21 cellular contexts compared by ENCODE assay signal in the genomic region with DNA sequence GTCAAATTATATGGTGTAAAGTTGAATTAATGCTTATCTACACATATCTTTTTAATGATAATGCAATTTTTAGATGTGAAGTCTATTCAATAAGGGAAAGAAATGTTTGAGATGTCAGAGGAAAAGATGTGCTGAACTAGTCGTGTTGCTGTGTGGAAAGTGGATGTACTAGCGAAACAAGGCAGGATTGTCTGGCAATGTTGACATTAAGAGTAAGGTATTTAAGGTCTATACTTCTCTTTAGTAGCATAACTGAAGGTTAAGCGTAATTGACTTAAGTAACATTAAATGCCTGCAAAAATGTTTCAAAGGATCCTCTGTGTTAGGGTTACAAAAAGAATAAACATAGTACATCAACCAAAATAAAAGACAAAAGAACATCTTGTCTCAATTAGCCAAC.
DNase-seq lines count a peak whose midpoint lies in the region; ATAC-seq, FAIRE-seq and TF ChIP-seq lines count a peak whose summit lies in the region.
"Had no signal": no experiment of that assay in that cellular context is flagged by ENCODE, and none has a peak within 500 bp of the region (broad histone marks: within the 10 kb centered on the region; RNA-seq: fewer than 3 reads in every experiment).

No MANE protein-coding gene starts in this region.

- intact Hi-C loops in heart right ventricle (cut with DNase I) (no loop called here), sciatic nerve (cut with DNase I) (no loop called here)

- ATAC-seq in heart right ventricle (no peak), sciatic nerve (no peak)
- ATAC-seq: A549 had no signal

- TF ChIP-seq CTCF in D721Med (IDR thresholded peaks at IDR 0.05; ENCODE audit: insufficient read depth, missing control alignments) (no peak), OCI-LY3 (IDR thresholded peaks at IDR 0.05; ENCODE audit: low read depth, low read length) (no peak), hepatocyte (IDR thresholded peaks at IDR 0.05; ENCODE audit: poor library complexity) (no peak), heart right ventricle (IDR thresholded peaks at IDR 0.05) (no peak)

- H3K4me1 ChIP-seq in OCI-LY3 (ENCODE audit: low read length) (peaks cover 36% of the 10 kb centered on the region), hepatocyte (ENCODE audit: insufficient read depth) (no peaks in the 10 kb centered on the region), heart right ventricle (no peaks in the 10 kb centered on the region)
- H3K4me1 ChIP-seq: A549 had no signal

- H3K36me3 ChIP-seq in OCI-LY3 (replicated peaks; ENCODE audit: low read depth, low read length): no peaks in the 10 kb centered on the region
- H3K36me3 ChIP-seq in hepatocyte (replicated peaks; ENCODE audit: insufficient read depth, low read depth): no peaks in the 10 kb centered on the region
- H3K36me3 ChIP-seq in heart right ventricle: no peaks in the 10 kb centered on the region
- H3K36me3 ChIP-seq: BE2C; BLaER1 treated with 17β-estradiol and CSF1 and Interleukin-3, amounts not matched to agents 10 nM and 100 nM had no signal

- H4K20me1 ChIP-seq in OCI-LY3 (ENCODE audit: insufficient read depth, low read length) (no peaks in the 10 kb centered on the region), hepatocyte (ENCODE audit: insufficient read depth, poor library complexity, severe bottlenecking) (no peaks in the 10 kb centered on the region)
- H4K20me1 ChIP-seq: BLaER1 treated with 17β-estradiol and CSF1 and Interleukin-3, amounts not matched to agents 10 nM and 100 nM had no signal

- no peak for DNase-seq in D721Med (ENCODE audit: insufficient read length, low spot score)
- no peak for DNase-seq in hepatocyte (ENCODE audit: low spot score)
- no peak for DNase-seq in middle frontal gyrus (ENCODE audit: extremely low spot score, low spot score)
- DNase-seq in heart right ventricle: no peak
- no peak for DNase-seq in sciatic nerve (ENCODE audit: low spot score)
- DNase-seq: 8988T; ACHN; BE2C; CD4-positive, alpha-beta T cell; CD8-positive, alpha-beta memory T cell; DMS53; DMS79 treated with DMSO at 0.1 percent for 48 hours; GF-D8; GM23248; H7; HCEC 1CT had no signal

- H3K79me2 ChIP-seq in OCI-LY3 (ENCODE audit: low read length) (no peaks in the 10 kb centered on the region), hepatocyte (no peaks in the 10 kb centered on the region)

- no peaks in the 10 kb centered on the region for H3K9me3 ChIP-seq in OCI-LY3 (ENCODE audit: insufficient read depth, low read length)
- no peaks in the 10 kb centered on the region for H3K9me3 ChIP-seq in hepatocyte (ENCODE audit: low read depth)
- H3K9me3 ChIP-seq in heart right ventricle: no peaks in the 10 kb centered on the region
- H3K9me3 ChIP-seq: A549; BE2C; BLaER1 treated with 17β-estradiol and CSF1 and Interleukin-3, amounts not matched to agents 10 nM and 100 nM had no signal

- H3K9me2 ChIP-seq in hepatocyte (replicated peaks; ENCODE audit: insufficient read depth): no peaks in the 10 kb centered on the region

- no peaks in the 10 kb centered on the region for H3K27me3 ChIP-seq in OCI-LY3 (ENCODE audit: low read depth, low read length)
- H3K27me3 ChIP-seq in hepatocyte: no peaks in the 10 kb centered on the region
- no peaks in the 10 kb centered on the region for H3K27me3 ChIP-seq in heart right ventricle
- H3K27me3 ChIP-seq: BE2C had no signal

- H3K4me3 ChIP-seq in OCI-LY3 (ENCODE audit: low read length) (no peak overlapping the region), hepatocyte (no peak overlapping the region), heart right ventricle (no peak overlapping the region)
- H3K4me3 ChIP-seq: A549; BLaER1 treated with 17β-estradiol and CSF1 and Interleukin-3, amounts not matched to agents 10 nM and 100 nM; GM23248 had no signal

- WGBS in hepatocyte (ENCODE audit: low lambda C conversion rate, missing lambda C conversion rate): 72% methylated on average over 3 of the region's 3 CpGs
- 83 to 90% methylated on average over 3 of the region's 3 CpGs for WGBS in heart right ventricle, 2 donors

- no peak overlapping the region for H2AFZ ChIP-seq in OCI-LY3 (ENCODE audit: low read depth, low read length)
- no peak overlapping the region for H2AFZ ChIP-seq in hepatocyte
- H2AFZ ChIP-seq: GM23248 had no signal

- no peak overlapping the region for H3K9ac ChIP-seq in OCI-LY3 (ENCODE audit: low read length)
- H3K9ac ChIP-seq: BLaER1 treated with 17β-estradiol and CSF1 and Interleukin-3, amounts not matched to agents 10 nM and 100 nM; GM23248 had no signal

- H3K4me2 ChIP-seq in OCI-LY3 (ENCODE audit: low read length): peak overlapping the region; percentile 54; the same call in 1 of the 2 replicates
- H3K4me2 ChIP-seq in hepatocyte: no peak overlapping the region
- H3K4me2 ChIP-seq: A549 had no signal

- H3K27ac ChIP-seq in OCI-LY3 (ENCODE audit: low read length) (peak overlapping the region; percentile 78), hepatocyte (peak overlapping the region; percentile 38), heart right ventricle (no peak overlapping the region)
- H3K27ac ChIP-seq: A549; BLaER1 treated with 17β-estradiol and CSF1 and Interleukin-3, amounts not matched to agents 10 nM and 100 nM; GM23248 had no signal

- peak; percentile 25 for FAIRE-seq in D721Med (lab: Jason Lieb, UNC)
- FAIRE-seq: A549, GM12892, H1 had no signal

Comparison
In these comparisons a context has a peak if more than half of its experiments do, and no peak if none do; other contexts are left out.
1. H3K27ac ChIP-seq: peak in OCI-LY3 (single experiment) and hepatocyte (single experiment); none in heart right ventricle (0 of 10).